In the genomic region with DNA sequence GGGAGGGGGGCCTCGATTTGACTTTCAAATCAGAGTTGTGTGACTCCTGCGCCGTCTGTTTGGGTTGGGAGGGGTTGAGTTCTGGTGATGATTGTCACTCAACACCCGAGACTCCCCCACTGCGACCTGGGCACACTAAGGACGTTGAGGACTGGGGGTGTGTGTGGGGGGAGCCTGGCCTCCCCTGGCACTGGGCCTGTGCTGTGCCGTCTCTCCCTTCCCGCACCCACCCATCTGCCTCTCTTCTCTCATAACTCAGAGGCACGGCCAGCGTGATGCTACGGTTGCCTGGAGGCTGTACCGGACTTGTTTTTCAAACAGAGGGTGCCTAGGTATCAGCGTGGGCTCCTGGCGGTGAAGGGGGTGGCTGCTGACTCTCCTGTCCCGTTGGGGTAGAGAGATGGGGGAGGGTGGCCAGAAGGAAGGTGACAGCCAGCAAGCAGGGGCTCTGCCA, we compare ENCODE assay signal across 8 cellular contexts. TPM values are rescaled to one million over a fixed set of nuclear protein-coding genes. Genes with fewer than 3 reads are reported as not detected.
DNase-seq lines count a peak whose midpoint lies in the region; ATAC-seq and TF ChIP-seq lines count a peak whose summit lies in the region.

No MANE protein-coding gene starts in this region.

- no peaks in the 10 kb centered on the region for H4K20me1 ChIP-seq in fibroblast of lung (ENCODE audit: control insufficient read depth, extremely low read depth, insufficient read depth, low read length)

- TF ChIP-seq CTCF in Peyer's patch (IDR thresholded peaks at IDR 0.05) = no peak
- TF ChIP-seq CTCF in fibroblast of lung (conservative IDR thresholded peaks at IDR 0.05 in 1 of 2, IDR thresholded peaks at IDR 0.05 in 1 of 2; ENCODE audit: low read depth in 1 of 2, low read length in 2 of 2) = no peak
- no peak for TF ChIP-seq CTCF in prostate gland (IDR thresholded peaks at IDR 0.05)

- H3K9ac ChIP-seq in ES-I3 (ENCODE audit: low read depth, low read length) (peak overlapping the region; percentile 92), fibroblast of lung (ENCODE audit: insufficient read depth, low read length) (peak overlapping the region; percentile 92)

- peak overlapping the region in 3 of 4 donors; percentile 85 to 89 (median 88) for H3K27ac ChIP-seq in Peyer's patch
- H3K27ac ChIP-seq in fibroblast of lung (ENCODE audit: insufficient read depth, low read length) = no peak overlapping the region
- H3K27ac ChIP-seq in prostate gland = no peak overlapping the region

- DNase-seq in Peyer's patch = no peak
- DNase-seq in fibroblast of lung (ENCODE audit: low read depth in 2 of 2) = no peak
- no peak for DNase-seq in prostate gland (ENCODE audit: low spot score)
- DNase-seq in head of caudate nucleus = no peak

- no peak for ATAC-seq in activated CD4-positive, CD25-positive, alpha-beta regulatory T cell treated with anti-CD3 and anti-CD28 coated beads, Interleukin-2, amount 50 U/mL, for 24 hours
- no peak for ATAC-seq in HG03342 (IDR thresholded peaks at IDR 0.05; ENCODE audit: unreplicated experiment)
- ATAC-seq in HG02610 (IDR thresholded peaks at IDR 0.05; ENCODE audit: unreplicated experiment) = no peak

- H3K27me3 ChIP-seq in Peyer's patch (no peaks in the 10 kb centered on the region), fibroblast of lung (ENCODE audit: control insufficient read depth, insufficient read depth, low read length) (no peaks in the 10 kb centered on the region), prostate gland (replicated peaks; ENCODE audit: insufficient read depth) (no peaks in the 10 kb centered on the region)

- no peak for TF ChIP-seq POLR2A in Peyer's patch (IDR thresholded peaks at IDR 0.05)
- TF ChIP-seq POLR2A in prostate gland (IDR thresholded peaks at IDR 0.05) = no peak

- H2AFZ ChIP-seq in fibroblast of lung (ENCODE audit: low read length) = no peak overlapping the region

- H3K4me3 ChIP-seq in Peyer's patch (peak overlapping the region; percentile 54 to 85 (median 80)), fibroblast of lung (replicated peaks in 1 of 4; ENCODE audit: control extremely low read depth in 1 of 4, insufficient read depth in 1 of 4, low read depth in 3 of 4, low read length in 4 of 4) (peak overlapping the region; percentile 49 to 78 (median 69)), prostate gland (peak overlapping the region; percentile 69 to 71)

- H3K79me2 ChIP-seq in fibroblast of lung (ENCODE audit: control insufficient read depth, insufficient read depth, low read length) = peaks cover 29% of the 10 kb centered on the region

- H3K4me2 ChIP-seq in fibroblast of lung (ENCODE audit: extremely low read depth, insufficient read depth, low read length) = peak overlapping the region; percentile 83

- H3K4me1 ChIP-seq in ES-I3 (ENCODE audit: insufficient read depth, low read length) = peaks cover 6% of the 10 kb centered on the region; the same call in 1 of the 2 replicates
- H3K4me1 ChIP-seq in Peyer's patch = peaks cover 0 to 33% (median 8%) of the 10 kb centered on the region in 4 donors
- H3K4me1 ChIP-seq in fibroblast of lung (ENCODE audit: control insufficient read depth, extremely low read depth, insufficient read depth, low read length) = peaks cover 2% of the 10 kb centered on the region
- H3K4me1 ChIP-seq in prostate gland (replicated peaks) = no peaks in the 10 kb centered on the region

- H3K9me3 ChIP-seq in ES-I3 (ENCODE audit: control insufficient read depth, insufficient read depth, low read length) = no peaks in the 10 kb centered on the region
- H3K9me3 ChIP-seq in Peyer's patch = no peaks in the 10 kb centered on the region
- H3K9me3 ChIP-seq in fibroblast of lung (ENCODE audit: control insufficient read depth, insufficient read depth, low read depth, low read length) = no peaks in the 10 kb centered on the region
- H3K9me3 ChIP-seq in prostate gland = no peaks in the 10 kb centered on the region

- 51% methylated on average over 15 of the region's 15 CpGs for WGBS in prostate gland

- H3K36me3 ChIP-seq in ES-I3 (ENCODE audit: insufficient read depth, low read length) (no peaks in the 10 kb centered on the region), Peyer's patch (no peaks in the 10 kb centered on the region), fibroblast of lung (ENCODE audit: control insufficient read depth, insufficient read depth, low read length) (peaks cover 2% of the 10 kb centered on the region), prostate gland (no peaks in the 10 kb centered on the region)

- intact Hi-C loops in prostate gland (cut with DNase I) (loop anchor here (5.0 kb wide), 1 partner anchor 56 kb away; the partner anchor contains the start of gene PFKFB3), head of caudate nucleus (cut with DNase I) (no loop called here)

RNA-seq across cellular contexts. Expression of gene PFKFB3, which starts 56.7 kb away (rescaled TPM):
- 10 to 100 TPM; 15.2 to 85.0 (median 36.6) TPM for total RNA-seq in Peyer's patch
- total RNA-seq in fibroblast of lung = 22.9 and 25.8 TPM in 2 replicates
- 14.2 and 15.5 TPM in 2 replicates for polyA plus RNA-seq in fibroblast of lung
- polyA plus RNA-seq in fibroblast of lung (2012) = 21.8 and 22.1 TPM in 2 replicates
- 36.3 and 37.4 TPM in 2 replicates for polyA minus RNA-seq in fibroblast of lung (ENCODE audit: low replicate concordance)
- total RNA-seq in prostate gland = 10 to 100 TPM; 24.3 to 52.7 TPM

RNA-seq across cellular contexts. Expression of gene RBM17, which starts 57.2 kb away (rescaled TPM):
- total RNA-seq in Peyer's patch (100 to 1,000 TPM in 2 of 4 donors, 10 to 100 TPM in 2; 66.4 to 166 (median 101) TPM), fibroblast of lung (46.1 and 56.8 TPM in 2 replicates), prostate gland (10 to 100 TPM; 40.5 to 59.2 TPM)
- polyA plus RNA-seq in fibroblast of lung = 28.9 and 32.5 TPM in 2 replicates
- 67.0 and 78.2 TPM in 2 replicates for polyA plus RNA-seq in fibroblast of lung (2012)
- 11.5 and 20.2 TPM in 2 replicates for polyA minus RNA-seq in fibroblast of lung (ENCODE audit: low replicate concordance)

Comparison
In these comparisons a context has a peak if more than half of its experiments do, and no peak if none do; other contexts are left out.
1. H3K27ac ChIP-seq: peak in Peyer's patch (3 of 4); none in fibroblast of lung (single experiment) and prostate gland (0 of 2).
2. Peak in every context shown above with its lines, with median percentiles within 50 percentile points of each other: H3K4me3 ChIP-seq.